Comparison of ENCODE assay signal across 1 cellular context in the genomic region with DNA sequence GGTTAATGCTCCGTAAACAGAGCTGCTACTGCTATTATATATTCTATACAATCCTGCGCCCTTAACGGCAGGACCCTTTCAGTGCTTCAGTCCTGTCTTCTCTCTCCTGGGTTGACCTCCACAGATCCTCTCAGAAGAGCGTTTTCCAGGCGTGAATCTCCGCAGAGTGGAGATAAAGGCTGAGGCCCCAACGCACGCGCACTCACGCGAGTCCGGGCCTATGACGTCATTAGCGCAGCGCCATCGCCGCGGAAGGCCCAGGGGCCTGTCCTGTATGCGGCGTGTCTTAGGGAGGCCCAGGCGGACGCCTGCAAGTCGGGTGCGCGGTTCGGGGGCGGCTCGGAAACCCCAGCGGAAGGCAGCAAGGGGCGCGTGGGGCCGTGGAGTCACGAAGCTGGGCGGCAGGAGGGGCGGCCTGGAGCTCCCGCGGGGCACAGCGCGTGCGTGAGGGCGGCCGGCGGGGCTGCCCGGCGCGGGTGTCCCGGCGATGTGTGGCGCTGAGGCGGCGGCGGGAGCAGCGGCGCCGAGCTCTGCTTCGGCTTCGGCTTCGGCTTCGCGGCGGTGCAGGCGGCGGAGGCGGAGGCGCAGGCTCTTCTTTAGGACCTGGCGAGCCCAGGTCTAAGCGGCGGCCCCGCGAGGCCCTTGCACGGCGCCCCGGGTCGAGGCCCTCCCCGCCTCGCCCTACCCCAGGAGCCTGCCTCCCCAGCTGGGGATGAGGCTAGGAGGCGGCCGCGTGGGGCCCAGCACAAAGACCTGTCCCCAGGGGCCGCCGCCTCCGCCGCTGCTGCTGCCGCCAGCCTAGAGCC.
TF ChIP-seq lines count a peak whose summit lies in the region.

A gene with protein sequence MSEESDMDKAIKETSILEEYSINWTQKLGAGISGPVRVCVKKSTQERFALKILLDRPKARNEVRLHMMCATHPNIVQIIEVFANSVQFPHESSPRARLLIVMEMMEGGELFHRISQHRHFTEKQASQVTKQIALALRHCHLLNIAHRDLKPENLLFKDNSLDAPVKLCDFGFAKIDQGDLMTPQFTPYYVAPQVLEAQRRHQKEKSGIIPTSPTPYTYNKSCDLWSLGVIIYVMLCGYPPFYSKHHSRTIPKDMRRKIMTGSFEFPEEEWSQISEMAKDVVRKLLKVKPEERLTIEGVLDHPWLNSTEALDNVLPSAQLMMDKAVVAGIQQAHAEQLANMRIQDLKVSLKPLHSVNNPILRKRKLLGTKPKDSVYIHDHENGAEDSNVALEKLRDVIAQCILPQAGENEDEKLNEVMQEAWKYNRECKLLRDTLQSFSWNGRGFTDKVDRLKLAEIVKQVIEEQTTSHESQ (plus strand): TSS at position 479 of the 806 bp plus-strand sequence. CDS start 506 bp downstream, outside the sequence.

TF ChIP-seq in GM12878, 131 proteins besides CTCF, POLR2A, EP300 and RAD21 (continued from another document):
- TF ChIP-seq, protein P1, sequence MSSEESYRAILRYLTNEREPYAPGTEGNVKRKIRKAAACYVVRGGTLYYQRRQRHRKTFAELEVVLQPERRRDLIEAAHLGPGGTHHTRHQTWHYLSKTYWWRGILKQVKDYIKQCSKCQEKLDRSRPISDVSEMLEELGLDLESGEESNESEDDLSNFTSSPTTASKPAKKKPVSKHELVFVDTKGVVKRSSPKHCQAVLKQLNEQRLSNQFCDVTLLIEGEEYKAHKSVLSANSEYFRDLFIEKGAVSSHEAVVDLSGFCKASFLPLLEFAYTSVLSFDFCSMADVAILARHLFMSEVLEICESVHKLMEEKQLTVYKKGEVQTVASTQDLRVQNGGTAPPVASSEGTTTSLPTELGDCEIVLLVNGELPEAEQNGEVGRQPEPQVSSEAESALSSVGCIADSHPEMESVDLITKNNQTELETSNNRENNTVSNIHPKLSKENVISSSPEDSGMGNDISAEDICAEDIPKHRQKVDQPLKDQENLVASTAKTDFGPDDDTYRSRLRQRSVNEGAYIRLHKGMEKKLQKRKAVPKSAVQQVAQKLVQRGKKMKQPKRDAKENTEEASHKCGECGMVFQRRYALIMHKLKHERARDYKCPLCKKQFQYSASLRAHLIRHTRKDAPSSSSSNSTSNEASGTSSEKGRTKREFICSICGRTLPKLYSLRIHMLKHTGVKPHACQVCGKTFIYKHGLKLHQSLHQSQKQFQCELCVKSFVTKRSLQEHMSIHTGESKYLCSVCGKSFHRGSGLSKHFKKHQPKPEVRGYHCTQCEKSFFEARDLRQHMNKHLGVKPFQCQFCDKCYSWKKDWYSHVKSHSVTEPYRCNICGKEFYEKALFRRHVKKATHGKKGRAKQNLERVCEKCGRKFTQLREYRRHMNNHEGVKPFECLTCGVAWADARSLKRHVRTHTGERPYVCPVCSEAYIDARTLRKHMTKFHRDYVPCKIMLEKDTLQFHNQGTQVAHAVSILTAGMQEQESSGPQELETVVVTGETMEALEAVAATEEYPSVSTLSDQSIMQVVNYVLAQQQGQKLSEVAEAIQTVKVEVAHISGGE (CRISPR knock-in tag; IDR thresholded peaks at IDR 0.05): no peak
- TF ChIP-seq NRF1 (conservative IDR thresholded peaks at IDR 0.05; ENCODE audit: low read depth, low read length): peak; percentile 56
- TF ChIP-seq RAD51 (IDR thresholded peaks at IDR 0.05): no peak
- TF ChIP-seq IRF4 (IDR thresholded peaks at IDR 0.05; ENCODE audit: low read depth, low read length): 0 out of 2 replicates have a peak, but pooled peaks have one; percentile 21
- TF ChIP-seq ZNF24 (IDR thresholded peaks at IDR 0.05): no peak
- TF ChIP-seq MEF2A (IDR thresholded peaks at IDR 0.05; ENCODE audit: insufficient read depth, low read depth, low read length): no peak
- peak; percentile 88 for TF ChIP-seq MXI1 (IDR thresholded peaks at IDR 0.05; ENCODE audit: low read depth, low read length)
- TF ChIP-seq KDM1A (IDR thresholded peaks at IDR 0.05; ENCODE audit: borderline replicate concordance): no peak
- TF ChIP-seq STAT3 (IDR thresholded peaks at IDR 0.05; ENCODE audit: low read depth, low read length): no peak
- TF ChIP-seq ZNF207 (IDR thresholded peaks at IDR 0.05; ENCODE audit: borderline replicate concordance): peak; percentile 100
- peak; percentile 73 for TF ChIP-seq SMARCA5 (IDR thresholded peaks at IDR 0.05)
- TF ChIP-seq, protein P2, sequence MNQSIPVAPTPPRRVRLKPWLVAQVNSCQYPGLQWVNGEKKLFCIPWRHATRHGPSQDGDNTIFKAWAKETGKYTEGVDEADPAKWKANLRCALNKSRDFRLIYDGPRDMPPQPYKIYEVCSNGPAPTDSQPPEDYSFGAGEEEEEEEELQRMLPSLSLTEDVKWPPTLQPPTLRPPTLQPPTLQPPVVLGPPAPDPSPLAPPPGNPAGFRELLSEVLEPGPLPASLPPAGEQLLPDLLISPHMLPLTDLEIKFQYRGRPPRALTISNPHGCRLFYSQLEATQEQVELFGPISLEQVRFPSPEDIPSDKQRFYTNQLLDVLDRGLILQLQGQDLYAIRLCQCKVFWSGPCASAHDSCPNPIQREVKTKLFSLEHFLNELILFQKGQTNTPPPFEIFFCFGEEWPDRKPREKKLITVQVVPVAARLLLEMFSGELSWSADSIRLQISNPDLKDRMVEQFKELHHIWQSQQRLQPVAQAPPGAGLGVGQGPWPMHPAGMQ (IDR thresholded peaks at IDR 0.05; ENCODE audit: borderline replicate concordance): peak; percentile 97
- TF ChIP-seq BRCA1 (IDR thresholded peaks at IDR 0.05; ENCODE audit: low read depth, low read length): peak; percentile 69
- TF ChIP-seq NFIC (IDR thresholded peaks at IDR 0.05; ENCODE audit: low read depth, low read length): no peak
- peak; percentile 100 for TF ChIP-seq CREM (IDR thresholded peaks at IDR 0.05; ENCODE audit: low read depth)
- no peak for TF ChIP-seq RBBP5 (conservative IDR thresholded peaks at IDR 0.05)
- TF ChIP-seq, protein P3, sequence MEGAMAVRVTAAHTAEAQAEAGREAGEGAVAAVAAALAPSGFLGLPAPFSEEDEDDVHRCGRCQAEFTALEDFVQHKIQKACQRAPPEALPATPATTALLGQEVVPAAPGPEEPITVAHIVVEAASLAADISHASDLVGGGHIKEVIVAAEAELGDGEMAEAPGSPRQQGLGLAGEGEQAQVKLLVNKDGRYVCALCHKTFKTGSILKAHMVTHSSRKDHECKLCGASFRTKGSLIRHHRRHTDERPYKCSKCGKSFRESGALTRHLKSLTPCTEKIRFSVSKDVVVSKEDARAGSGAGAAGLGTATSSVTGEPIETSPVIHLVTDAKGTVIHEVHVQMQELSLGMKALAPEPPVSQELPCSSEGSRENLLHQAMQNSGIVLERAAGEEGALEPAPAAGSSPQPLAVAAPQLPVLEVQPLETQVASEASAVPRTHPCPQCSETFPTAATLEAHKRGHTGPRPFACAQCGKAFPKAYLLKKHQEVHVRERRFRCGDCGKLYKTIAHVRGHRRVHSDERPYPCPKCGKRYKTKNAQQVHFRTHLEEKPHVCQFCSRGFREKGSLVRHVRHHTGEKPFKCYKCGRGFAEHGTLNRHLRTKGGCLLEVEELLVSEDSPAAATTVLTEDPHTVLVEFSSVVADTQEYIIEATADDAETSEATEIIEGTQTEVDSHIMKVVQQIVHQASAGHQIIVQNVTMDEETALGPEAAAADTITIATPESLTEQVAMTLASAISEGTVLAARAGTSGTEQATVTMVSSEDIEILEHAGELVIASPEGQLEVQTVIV (IDR thresholded peaks at IDR 0.05; ENCODE audit: borderline replicate concordance, partially characterized antibody): peak; percentile 62
- peak; percentile 75; the same call in 2 of the 3 replicates for TF ChIP-seq POU2F2 (IDR thresholded peaks at IDR 0.05; ENCODE audit: borderline replicate concordance, low read depth, low read length)
- TF ChIP-seq MEF2B (IDR thresholded peaks at IDR 0.05; ENCODE audit: partially characterized antibody, poor library complexity, severe bottlenecking): peak; percentile 58
- TF ChIP-seq, protein P4, sequence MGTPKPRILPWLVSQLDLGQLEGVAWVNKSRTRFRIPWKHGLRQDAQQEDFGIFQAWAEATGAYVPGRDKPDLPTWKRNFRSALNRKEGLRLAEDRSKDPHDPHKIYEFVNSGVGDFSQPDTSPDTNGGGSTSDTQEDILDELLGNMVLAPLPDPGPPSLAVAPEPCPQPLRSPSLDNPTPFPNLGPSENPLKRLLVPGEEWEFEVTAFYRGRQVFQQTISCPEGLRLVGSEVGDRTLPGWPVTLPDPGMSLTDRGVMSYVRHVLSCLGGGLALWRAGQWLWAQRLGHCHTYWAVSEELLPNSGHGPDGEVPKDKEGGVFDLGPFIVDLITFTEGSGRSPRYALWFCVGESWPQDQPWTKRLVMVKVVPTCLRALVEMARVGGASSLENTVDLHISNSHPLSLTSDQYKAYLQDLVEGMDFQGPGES (IDR thresholded peaks at IDR 0.05): peak; percentile 44; the same call in 1 of the 2 replicates
- TF ChIP-seq IKZF1 (conservative IDR thresholded peaks at IDR 0.05): peak; percentile 100
- peak; percentile 95 for TF ChIP-seq POLR2AphosphoS5 (IDR thresholded peaks at IDR 0.05; ENCODE audit: low read length)
- TF ChIP-seq TCF7 (IDR thresholded peaks at IDR 0.05; ENCODE audit: borderline replicate concordance): no peak
- TF ChIP-seq HDAC6 (IDR thresholded peaks at IDR 0.05; ENCODE audit: unreplicated experiment): peak; percentile 98
- TF ChIP-seq TCF12 (IDR thresholded peaks at IDR 0.05; ENCODE audit: low read depth, low read length): peak; percentile 42; the same call in 1 of the 2 replicates
- TF ChIP-seq IKZF2 (IDR thresholded peaks at IDR 0.05): no peak
- TF ChIP-seq, protein P5, sequence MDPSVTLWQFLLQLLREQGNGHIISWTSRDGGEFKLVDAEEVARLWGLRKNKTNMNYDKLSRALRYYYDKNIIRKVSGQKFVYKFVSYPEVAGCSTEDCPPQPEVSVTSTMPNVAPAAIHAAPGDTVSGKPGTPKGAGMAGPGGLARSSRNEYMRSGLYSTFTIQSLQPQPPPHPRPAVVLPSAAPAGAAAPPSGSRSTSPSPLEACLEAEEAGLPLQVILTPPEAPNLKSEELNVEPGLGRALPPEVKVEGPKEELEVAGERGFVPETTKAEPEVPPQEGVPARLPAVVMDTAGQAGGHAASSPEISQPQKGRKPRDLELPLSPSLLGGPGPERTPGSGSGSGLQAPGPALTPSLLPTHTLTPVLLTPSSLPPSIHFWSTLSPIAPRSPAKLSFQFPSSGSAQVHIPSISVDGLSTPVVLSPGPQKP (IDR thresholded peaks at IDR 0.05; ENCODE audit: low read depth, low read length): peak; percentile 45; the same call in 1 of the 2 replicates
- TF ChIP-seq FOXM1 (IDR thresholded peaks at IDR 0.05; ENCODE audit: low read depth, low read length): no peak
- no peak for TF ChIP-seq CBX5 (IDR thresholded peaks at IDR 0.05; ENCODE audit: low read depth)
- peak; percentile 52 to 93; a peak in 3 of 4 replicates for TF ChIP-seq SRF (IDR thresholded peaks at IDR 0.05; ENCODE audit: low read depth in 2 of 2, low read length in 2 of 2)
- TF ChIP-seq KAT2A (conservative IDR thresholded peaks at IDR 0.05; ENCODE audit: control insufficient read depth, low read depth, low read length): no peak
- TF ChIP-seq ZNF274 (IDR thresholded peaks at IDR 0.05; ENCODE audit: insufficient read depth, insufficient read length): no peak
- peak; percentile 78 for TF ChIP-seq DPF2 (IDR thresholded peaks at IDR 0.05)
- TF ChIP-seq CHD2 (IDR thresholded peaks at IDR 0.05; ENCODE audit: borderline replicate concordance, low read depth, low read length): peak; percentile 95
- no peak; a peak in 1 of 4 replicates for TF ChIP-seq ETV6 (conservative IDR thresholded peaks at IDR 0.05 in 1 of 2, IDR thresholded peaks at IDR 0.05 in 1 of 2; ENCODE audit: borderline replicate concordance in 1 of 2, low read depth in 1 of 2)
- TF ChIP-seq CBFB (IDR thresholded peaks at IDR 0.05; ENCODE audit: low read depth): peak; percentile 97
